Comparison of ENCODE assay signal across 20 cellular contexts in the genomic region with DNA sequence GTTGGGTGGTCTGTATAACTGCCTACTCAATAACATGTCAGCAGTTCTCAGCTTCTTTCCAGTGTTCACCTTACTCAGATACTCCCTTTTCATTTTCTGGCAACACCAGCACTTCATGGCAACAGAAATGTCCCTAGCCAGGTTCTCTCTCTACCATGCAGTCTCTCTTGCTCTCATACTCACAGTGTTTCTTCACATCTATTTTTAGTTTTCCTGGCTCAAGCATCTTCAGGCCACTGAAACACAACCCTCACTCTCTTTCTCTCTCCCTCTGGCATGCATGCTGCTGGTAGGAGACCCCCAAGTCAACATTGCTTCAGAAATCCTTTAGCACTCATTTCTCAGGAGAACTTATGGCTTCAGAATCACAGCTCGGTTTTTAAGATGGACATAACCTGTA. TPM values are rescaled to one million over a fixed set of nuclear protein-coding genes. Genes with fewer than 3 reads are reported as not detected.
DNase-seq lines count a peak whose midpoint lies in the region; ATAC-seq and TF ChIP-seq lines count a peak whose summit lies in the region.
"Had no signal": no experiment of that assay in that cellular context is flagged by ENCODE, and none has a peak within 500 bp of the region (broad histone marks: within the 10 kb centered on the region; RNA-seq: fewer than 3 reads in every experiment).

CAPN3 (plus strand) TSS at position 253 of the 400 bp plus-strand sequence. CDS start 305 bp downstream, outside the sequence.

- dilution Hi-C loops in mammary epithelial cell (cut with HindIII; ENCODE audit: low sequenced_read_pairs) = no loop called here

- no peaks in the 10 kb centered on the region for H3K27me3 ChIP-seq in breast epithelium
- no peaks in the 10 kb centered on the region for H3K27me3 ChIP-seq in mammary epithelial cell (ENCODE audit: insufficient read depth, low read length)
- H3K27me3 ChIP-seq in hepatocyte = no peaks in the 10 kb centered on the region
- no peaks in the 10 kb centered on the region for H3K27me3 ChIP-seq in aorta (ENCODE audit: control insufficient read depth in 1 of 2, insufficient read depth in 2 of 2, low read length in 1 of 2)
- H3K27me3 ChIP-seq: uterus had no signal

- H3K9me3 ChIP-seq in breast epithelium = no peaks in the 10 kb centered on the region
- no peaks in the 10 kb centered on the region for H3K9me3 ChIP-seq in mammary epithelial cell (replicated peaks; ENCODE audit: insufficient read depth, low read length)
- H3K9me3 ChIP-seq in hepatocyte (ENCODE audit: low read depth) = no peaks in the 10 kb centered on the region
- H3K9me3 ChIP-seq in aorta (ENCODE audit: control insufficient read depth, low read length) = no peaks in the 10 kb centered on the region
- H3K9me3 ChIP-seq: A549, uterus had no signal

- no peak within 1 kb of the TSS for H3K4me3 ChIP-seq in breast epithelium
- no peak within 1 kb of the TSS for H3K4me3 ChIP-seq in mammary epithelial cell (replicated peaks in 1 of 3; ENCODE audit: insufficient read depth in 1 of 3, low read depth in 2 of 3, low read length in 3 of 3)
- H3K4me3 ChIP-seq in hepatocyte = no peak within 1 kb of the TSS
- H3K4me3 ChIP-seq in aorta (ENCODE audit: low read length in 2 of 2) = no peak within 1 kb of the TSS
- H3K4me3 ChIP-seq: A549, uterus had no signal

- in situ Hi-C loops in mammary epithelial cell (cut with MboI; ENCODE audit: low sequenced_read_pairs in 2 of 2) = no loop called here

- H3K36me3 ChIP-seq in breast epithelium (no peaks in the 10 kb centered on the region), mammary epithelial cell (ENCODE audit: insufficient read depth, low read length) (no peaks in the 10 kb centered on the region), hepatocyte (replicated peaks; ENCODE audit: insufficient read depth, low read depth) (no peaks in the 10 kb centered on the region), aorta (ENCODE audit: control insufficient read depth in 1 of 2, insufficient read depth in 2 of 2, low read length in 1 of 2) (peaks cover 0 to 2% of the 10 kb centered on the region in 2 donors)
- H3K36me3 ChIP-seq: uterus had no signal

- H3K79me2 ChIP-seq in mammary epithelial cell (ENCODE audit: insufficient read depth, low read length) = no peaks in the 10 kb centered on the region
- H3K79me2 ChIP-seq in hepatocyte = no peaks in the 10 kb centered on the region

- BruUV-seq in mammary epithelial cell (replicated peaks; lab: Mats Ljungman, UMichigan) = no TSS peak

- WGBS in mammary epithelial cell (ENCODE audit: low coverage, missing lambda C conversion rate) = 86% methylated on average over 1 of the region's 1 CpG
- WGBS in hepatocyte (ENCODE audit: low lambda C conversion rate, missing lambda C conversion rate) = 100% methylated on average over 1 of the region's 1 CpG
- WGBS in aorta, 2 donors = 55 to 68% methylated on average over 1 of the region's 1 CpG

- DNase-seq in breast epithelium (ENCODE audit: low spot score in 2 of 2) (no peak), mammary epithelial cell (no peak), hepatocyte (ENCODE audit: low spot score) (no peak), sciatic nerve (ENCODE audit: low spot score) (no peak), aorta (no peak), germinal center (ENCODE audit: low spot score) (no peak), NCI-H82 treated with DMSO at 0.1 percent for 48 hours (lab: John Stamatoyannopoulos, UW; ENCODE audit: unreplicated experiment) (no peak), GOT3 (lab: John Stamatoyannopoulos, UW) (no peak)
- DNase-seq: activated CD4-positive, alpha-beta T cell treated with anti-CD3 and anti-CD28 coated beads for 36 hours; activated CD8-positive, alpha-beta memory T cell treated with anti-CD3 and anti-CD28 coated beads, Interleukin-2, amount 10 ng/mL, durations not matched to agents 7 days and 5 days; amygdala; DMS153; KG1; natural killer cell; NCI-H1105; uterus had no signal

- no peaks in the 10 kb centered on the region for H3K9me2 ChIP-seq in hepatocyte (replicated peaks; ENCODE audit: insufficient read depth)

- H2AFZ ChIP-seq in mammary epithelial cell (ENCODE audit: low read depth, low read length) (no peak within 1 kb of the TSS), hepatocyte (no peak within 1 kb of the TSS)

- intact Hi-C loops in breast epithelium (cut with DNase I; ENCODE audit: low total_unique reads) (no loop called here), mammary epithelial cell (cut with micrococcal nuclease) (no loop called here), sciatic nerve (cut with DNase I) (no loop called here), aorta (cut with DNase I) (no loop called here)

- ATAC-seq in sciatic nerve (no peak), aorta (ENCODE audit: low FRiP score) (no peak)
- ATAC-seq: A549; activated CD4-positive, alpha-beta T cell treated with anti-CD3 and anti-CD28 coated beads for 36 hours; activated CD8-positive, alpha-beta memory T cell treated with anti-CD3 and anti-CD28 coated beads, Interleukin-2, amount 10 ng/mL, durations not matched to agents 7 days and 5 days; natural killer cell; stimulated activated memory B cell treated with anti-CD40 and anti-IgM and Interleukin-4, amounts not matched to agents 10 μg/mL and 1 μg/mL and 100 μg/mL, for 72 hours had no signal

- no peak for TF ChIP-seq POLR2A in breast epithelium (IDR thresholded peaks at IDR 0.05)

- H3K4me1 ChIP-seq in breast epithelium = no peaks in the 10 kb centered on the region
- peaks cover 5% of the 10 kb centered on the region for H3K4me1 ChIP-seq in mammary epithelial cell (ENCODE audit: insufficient read depth, low read length)
- no peaks in the 10 kb centered on the region for H3K4me1 ChIP-seq in hepatocyte (ENCODE audit: insufficient read depth)
- no peaks in the 10 kb centered on the region for H3K4me1 ChIP-seq in aorta (ENCODE audit: control insufficient read depth in 1 of 2, insufficient read depth in 2 of 2, low read length in 2 of 2)
- H3K4me1 ChIP-seq: A549, uterus had no signal

- H4K20me1 ChIP-seq in mammary epithelial cell (ENCODE audit: insufficient read depth, low read length) (no peaks in the 10 kb centered on the region), hepatocyte (ENCODE audit: insufficient read depth, poor library complexity, severe bottlenecking) (no peaks in the 10 kb centered on the region)

- CTCF ChIA-PET in mammary epithelial cell (lab: Charles Lee; ENCODE audit: low non-redundant PET) = no interaction called here

- TF ChIP-seq CTCF in breast epithelium (IDR thresholded peaks at IDR 0.05) (no peak), mammary epithelial cell (conservative IDR thresholded peaks at IDR 0.05 in 1 of 2, IDR thresholded peaks at IDR 0.05 in 1 of 2; ENCODE audit: extremely low read depth in 1 of 2, insufficient read depth in 1 of 2, low read depth in 1 of 2, low read length in 2 of 2) (no peak), hepatocyte (IDR thresholded peaks at IDR 0.05; ENCODE audit: poor library complexity) (no peak)

- H3K4me2 ChIP-seq in mammary epithelial cell (ENCODE audit: insufficient read depth, low read depth, low read length) (no peak within 1 kb of the TSS), hepatocyte (no peak within 1 kb of the TSS)
- H3K4me2 ChIP-seq: A549 had no signal

- H3K9ac ChIP-seq in mammary epithelial cell (ENCODE audit: insufficient read depth, low read length) = no peak within 1 kb of the TSS

- H3K27ac ChIP-seq in breast epithelium (no peak within 1 kb of the TSS), mammary epithelial cell (ENCODE audit: insufficient read depth, low read depth, low read length) (no peak within 1 kb of the TSS), hepatocyte (no peak within 1 kb of the TSS), aorta (ENCODE audit: low read depth in 1 of 2, low read length in 2 of 2) (no peak within 1 kb of the TSS)
- H3K27ac ChIP-seq: A549, C4-2B, uterus had no signal

RNA-seq across cellular contexts. Expression of gene CAPN3, which starts in this region (rescaled TPM):
- total RNA-seq in breast epithelium (10 to 100 TPM; 12.5 to 27.1 (median 15.4) TPM), mammary epithelial cell (10 to 100 TPM in 1 of 2 donors, 1 to 10 TPM in 1; 2.8 to 12.7 TPM), hepatocyte (15.6 and 21.1 TPM in 2 replicates), sciatic nerve (21.9 TPM), aorta (10 to 100 TPM; 15.4 to 22.6 TPM)
- polyA plus RNA-seq in mammary epithelial cell (3.6 TPM), hepatocyte (15.6 and 18.4 TPM in 2 replicates), aorta (100 to 1,000 TPM in 1 of 2 donors, 1 to 10 TPM in 1; 3.3 to 101 TPM)
- 1.1 TPM for polyA minus RNA-seq in mammary epithelial cell
- total RNA-seq: H7 had no signal
